ENCODE assay signal across 8 cellular contexts in the genomic region with DNA sequence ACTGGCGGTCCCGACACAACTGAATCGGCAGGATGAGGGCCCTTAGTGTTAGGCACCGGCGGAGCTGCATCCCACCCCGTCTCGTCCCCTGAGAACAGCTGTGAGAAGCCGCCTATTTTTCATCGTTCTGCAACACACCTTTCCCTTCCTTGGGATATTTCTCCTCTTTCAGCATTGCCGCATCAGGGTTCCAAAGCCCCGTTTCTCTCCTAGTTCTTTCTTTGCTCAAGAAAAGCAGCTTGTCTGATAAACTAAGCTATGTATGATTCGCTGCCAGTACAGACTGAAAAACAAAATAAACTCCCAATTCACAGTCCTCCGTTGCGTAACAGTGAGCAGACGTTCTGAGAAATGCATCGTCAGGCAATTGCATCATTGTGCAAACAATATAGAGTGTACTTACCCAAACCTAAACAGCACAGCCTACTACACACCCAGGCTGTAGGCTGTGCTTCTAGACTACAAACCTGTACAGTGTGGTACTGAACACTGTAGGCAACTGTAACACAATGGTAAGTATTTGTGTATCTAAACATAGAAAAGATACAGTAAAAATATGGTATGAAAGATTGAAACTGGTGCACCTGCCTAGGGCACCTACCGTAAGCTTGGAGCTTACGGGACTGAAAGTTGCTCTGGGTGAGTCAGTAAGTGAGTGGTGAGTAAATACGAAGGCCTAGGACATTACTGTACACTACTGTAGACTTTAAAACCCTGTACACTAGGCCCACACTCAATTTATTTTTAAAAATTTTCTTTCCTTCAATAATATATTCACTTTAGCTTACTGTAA. TPM values are rescaled to one million over a fixed set of nuclear protein-coding genes. Genes with fewer than 3 reads are reported as not detected.
DNase-seq lines count a peak whose midpoint lies in the region; ATAC-seq and TF ChIP-seq lines count a peak whose summit lies in the region.

No MANE protein-coding gene starts in this region.

- CTCF ChIA-PET in BJ (lab: Yijun Ruan, JAX): interaction anchor here (0.7 to 2.3 kb wide), 17 partner anchors 8 to 909 kb away, joined by 3 to 25 read pairs (median 4); a partner anchor contains a TSS

- ATAC-seq in left lung: peak; percentile 83
- no peak for ATAC-seq in HG03025 (IDR thresholded peaks at IDR 0.05; ENCODE audit: low FRiP score, unreplicated experiment)
- no peak for ATAC-seq in GM21447 (IDR thresholded peaks at IDR 0.05; ENCODE audit: unreplicated experiment)

- no peaks in the 10 kb centered on the region for H3K4me1 Mint-ChIP-seq in type B pancreatic cell (ENCODE audit: unreplicated experiment)

- no peak for DNase-seq in BJ (ENCODE audit: low read depth)
- peak; percentile 52 for DNase-seq in astrocyte of the spinal cord (ENCODE audit: low read depth, low spot score)
- DNase-seq in left lung: no peak
- no peak for DNase-seq in type B pancreatic cell (ENCODE audit: extremely low spot score, unreplicated experiment)
- no peak for DNase-seq in NCI-H524 (lab: John Stamatoyannopoulos, UW)

- peak overlapping the region; percentile 100 for H2AFZ ChIP-seq in KMS-11 (ENCODE audit: low read depth)

- H3K4me2 ChIP-seq in KMS-11: peak overlapping the region; percentile 77

- no peaks in the 10 kb centered on the region for H4K20me1 ChIP-seq in KMS-11 (ENCODE audit: insufficient read depth)

- H3K4me3 Mint-ChIP-seq in type B pancreatic cell: peak overlapping the region; percentile 91

- H3K27me3 ChIP-seq in BJ (ENCODE audit: control insufficient read depth, insufficient read depth, low read length) (no peaks in the 10 kb centered on the region), KMS-11 (ENCODE audit: insufficient read depth, low read depth) (no peaks in the 10 kb centered on the region), left lung (peaks cover 0 to 16% of the 10 kb centered on the region in 2 donors)

- in situ Hi-C loops in astrocyte of the spinal cord (cut with HindIII; ENCODE audit: low sequenced_read_pairs): no loop called here

- H3K4me3 ChIP-seq in BJ (ENCODE audit: low read depth, low read length) (peak overlapping the region; percentile 65), KMS-11 (IDR thresholded peaks at IDR 0.05; ENCODE audit: insufficient read depth, low read depth, low read length) (no peak overlapping the region), astrocyte of the spinal cord (ENCODE audit: low read depth, low read length) (peak overlapping the region; percentile 53), left lung (peak overlapping the region; percentile 62 to 68)

- H3K36me3 ChIP-seq in BJ (ENCODE audit: control insufficient read depth, insufficient read depth, low read length) (no peaks in the 10 kb centered on the region), KMS-11 (ENCODE audit: insufficient read depth) (no peaks in the 10 kb centered on the region), left lung (no peaks in the 10 kb centered on the region)

- POLR2A ChIA-PET in BJ (lab: Charles Lee): no interaction called here

- peak overlapping the region; percentile 5; the same call in 1 of the 2 replicates for H3K9ac ChIP-seq in KMS-11

- intact Hi-C loops in left lung (cut with DNase I): no loop called here

- H3K9me3 Mint-ChIP-seq in type B pancreatic cell: no peaks in the 10 kb centered on the region

- H3K4me1 ChIP-seq in KMS-11 (ENCODE audit: low read depth, poor library complexity, severe bottlenecking): peaks cover 11% of the 10 kb centered on the region
- peaks cover 0 to 21% of the 10 kb centered on the region in 2 donors for H3K4me1 ChIP-seq in left lung

- H3K27ac Mint-ChIP-seq in type B pancreatic cell: peak overlapping the region; percentile 84

- no peaks in the 10 kb centered on the region for H3K9me3 ChIP-seq in left lung

- H3K27me3 Mint-ChIP-seq in type B pancreatic cell: peaks cover 21% of the 10 kb centered on the region

- TF ChIP-seq CTCF in BJ (IDR thresholded peaks at IDR 0.05; ENCODE audit: insufficient read depth, low read depth, low read length) (no peak), KMS-11 (conservative IDR thresholded peaks at IDR 0.05; ENCODE audit: low read depth, low read length) (no peak), astrocyte of the spinal cord (IDR thresholded peaks at IDR 0.05; ENCODE audit: low read depth, low read length) (no peak), left lung (IDR thresholded peaks at IDR 0.05) (no peak), type B pancreatic cell (conservative IDR thresholded peaks at IDR 0.05) (no peak)

- no peaks in the 10 kb centered on the region for H3K36me3 Mint-ChIP-seq in type B pancreatic cell

- no peaks in the 10 kb centered on the region for H3K79me2 ChIP-seq in KMS-11 (ENCODE audit: insufficient read depth, low read depth)

- H3K27ac ChIP-seq in KMS-11 (peak overlapping the region; percentile 29; the same call in 1 of the 2 replicates), left lung (peak overlapping the region; percentile 91 to 92)

RNA-seq across cellular contexts. Expression of a gene that starts 8.9 kb away (rescaled TPM):
- not detected in 2 replicates for polyA plus RNA-seq in BJ (2011; rRNA removed)
- not detected in 2 replicates for polyA minus RNA-seq in BJ (2011; rRNA and poly(A)+ RNA removed)
- total RNA-seq in left lung (1 to 10 TPM; 2.9 to 3.8 TPM), type B pancreatic cell (ENCODE audit: low replicate concordance) (18.3 and 23.1 TPM in 2 replicates)
